ENCODE assay signal across 14 cellular contexts in genomic region chr7:7565018-7565680, GRCh38. TPM values are rescaled to one million over a fixed set of nuclear protein-coding genes. Genes with fewer than 3 reads are reported as not detected.
DNase-seq lines count a peak whose midpoint lies in the region; ATAC-seq and TF ChIP-seq lines count a peak whose summit lies in the region.
"Had no signal": no experiment of that assay in that cellular context is flagged by ENCODE, and none has a peak within 500 bp of the region (broad histone marks: within the 10 kb centered on the region; RNA-seq: fewer than 3 reads in every experiment).

No MANE protein-coding gene starts in this region.

- H3K36me3 ChIP-seq in hepatocyte (replicated peaks; ENCODE audit: insufficient read depth, low read depth) (no peaks in the 10 kb centered on the region), upper lobe of left lung (no peaks in the 10 kb centered on the region), spleen (no peaks in the 10 kb centered on the region)
- H3K36me3 ChIP-seq: cardiac muscle cell, thoracic aorta had no signal

- H4K20me1 ChIP-seq in hepatocyte (ENCODE audit: insufficient read depth, poor library complexity, severe bottlenecking): no peaks in the 10 kb centered on the region

- TF ChIP-seq POLR2A in upper lobe of left lung (IDR thresholded peaks at IDR 0.05): no peak
- no peak for TF ChIP-seq POLR2A in spleen (IDR thresholded peaks at IDR 0.05)

- H3K9me3 ChIP-seq in hepatocyte (ENCODE audit: low read depth) (no peaks in the 10 kb centered on the region), upper lobe of left lung (no peaks in the 10 kb centered on the region), spleen (peaks cover 0 to 4% (median 0%) of the 10 kb centered on the region in 8 donors)
- H3K9me3 ChIP-seq: thoracic aorta had no signal

- H3K4me1 ChIP-seq in hepatocyte (ENCODE audit: insufficient read depth): peaks cover 33% of the 10 kb centered on the region
- H3K4me1 ChIP-seq in upper lobe of left lung: peaks cover 21 to 44% (median 32%) of the 10 kb centered on the region in 4 donors
- peaks cover 6 to 50% (median 41%) of the 10 kb centered on the region in 6 donors for H3K4me1 ChIP-seq in spleen

- H3K27ac ChIP-seq in hepatocyte: peak overlapping the region; percentile 99
- peak overlapping the region; percentile 91 to 97 (median 96) for H3K27ac ChIP-seq in upper lobe of left lung
- H3K27ac ChIP-seq in spleen: peak overlapping the region in 1 of 8 donors; percentile 17
- H3K27ac ChIP-seq: cardiac muscle cell had no signal

- no peaks in the 10 kb centered on the region for H3K9me2 ChIP-seq in hepatocyte (replicated peaks; ENCODE audit: insufficient read depth)

- no peak for ATAC-seq in upper lobe of left lung (ENCODE audit: low FRiP score in 2 of 2)
- no peak for ATAC-seq in HG03442 (IDR thresholded peaks at IDR 0.05; ENCODE audit: unreplicated experiment)
- ATAC-seq: natural killer cell had no signal

- peaks cover 29% of the 10 kb centered on the region for H3K79me2 ChIP-seq in hepatocyte

- TF ChIP-seq CTCF in hepatocyte (IDR thresholded peaks at IDR 0.05; ENCODE audit: poor library complexity): no peak
- no peak for TF ChIP-seq CTCF in upper lobe of left lung (IDR thresholded peaks at IDR 0.05)
- TF ChIP-seq CTCF in spleen (IDR thresholded peaks at IDR 0.05 in 8 of 11, conservative IDR thresholded peaks at IDR 0.05 in 3 of 11): no peak

- H3K27me3 ChIP-seq in hepatocyte: no peaks in the 10 kb centered on the region
- H3K27me3 ChIP-seq in upper lobe of left lung: no peaks in the 10 kb centered on the region
- H3K27me3 ChIP-seq in spleen (replicated peaks in 1 of 7): no peaks in the 10 kb centered on the region
- H3K27me3 ChIP-seq: cardiac muscle cell had no signal

- no peak overlapping the region for H2AFZ ChIP-seq in hepatocyte

- DNase-seq in stimulated activated CD4-positive, alpha-beta T cell treated with anti-CD3 and anti-CD28 coated beads, Interleukin-4, amount 100 ng/mL, for 24 hours: peak; percentile 24
- no peak for DNase-seq in stimulated activated CD4-positive, alpha-beta T cell treated with anti-CD3 and anti-CD28 coated beads, Interleukin-2, amount 100 ng/mL, for 48 hours
- peak; percentile 98 for DNase-seq in NCI-H82 treated with DMSO at 0.1 percent for 48 hours (lab: John Stamatoyannopoulos, UW; ENCODE audit: unreplicated experiment)
- DNase-seq in hepatocyte (ENCODE audit: low spot score): no peak
- DNase-seq in upper lobe of left lung: no peak
- no peak for DNase-seq in NCI-H1092 treated with DMSO at 0.1 percent for 48 hours (lab: John Stamatoyannopoulos, UW)
- DNase-seq in spleen: no peak
- DNase-seq: effector memory CD4-positive, alpha-beta T cell; natural killer cell; NCI-H774 had no signal

- intact Hi-C loops in spleen (cut with DNase I; ENCODE audit: low total_unique reads): no loop called here

- H3K4me3 ChIP-seq in hepatocyte (no peak overlapping the region), upper lobe of left lung (peak overlapping the region in 2 of 4 donors; percentile 58 to 74), spleen (no peak overlapping the region)
- H3K4me3 ChIP-seq: cardiac muscle cell, thoracic aorta had no signal

- WGBS in hepatocyte (ENCODE audit: low lambda C conversion rate, missing lambda C conversion rate): 85% methylated on average over 4 of the region's 4 CpGs
- 97 to 98% methylated on average over 4 of the region's 4 CpGs for WGBS in upper lobe of left lung, 2 donors
- WGBS in spleen, 5 donors: 95 to 98% (median 96%) methylated on average over 4 of the region's 4 CpGs

- TF ChIP-seq EP300 in upper lobe of left lung (IDR thresholded peaks at IDR 0.05): no peak

- H3K4me2 ChIP-seq in hepatocyte: peak overlapping the region; percentile 90

RNA-seq across cellular contexts. Expression of gene MIOS, which starts 1.5 kb away (rescaled TPM):
- total RNA-seq in hepatocyte (48.0 and 50.8 TPM in 2 replicates), upper lobe of left lung (10 to 100 TPM; 14.0 to 47.6 (median 27.7) TPM), spleen (100 to 1,000 TPM in 1 of 7 donors, 10 to 100 TPM in 6; 36.5 to 104 (median 49.5) TPM)
- polyA plus RNA-seq in hepatocyte (22.9 and 24.0 TPM in 2 replicates), spleen (10 to 100 TPM; 18.0 to 21.0 (median 18.9) TPM)

RNA-seq across cellular contexts. Expression of gene COL28A1, which starts 29.5 kb away (rescaled TPM):
- 0.47 and 1.1 TPM in 2 replicates for total RNA-seq in hepatocyte
- polyA plus RNA-seq in hepatocyte: 0.28 and 0.32 TPM in 2 replicates
- total RNA-seq in upper lobe of left lung: 10 to 100 TPM in 1 of 6 donors, 1 to 10 TPM in 5; 1.5 to 14.7 (median 4.3) TPM
- total RNA-seq in spleen: under 1 TPM; 0.20 to 0.94 (median 0.66) TPM
- 1 to 10 TPM in 1 of 3 donors, under 1 TPM in 2; 0.08 to 1.6 (median 0.28) TPM for polyA plus RNA-seq in spleen
- total RNA-seq: activated CD8-positive, alpha-beta memory T cell treated with anti-CD3 and anti-CD28 coated beads for 36 hours had no signal

Comparison
In these comparisons a context has a peak if more than half of its experiments do, and no peak if none do; other contexts are left out.
1. DNase-seq: peak in stimulated activated CD4-positive, alpha-beta T cell treated with anti-CD3 and anti-CD28 coated beads, Interleukin-4, amount 100 ng/mL, for 24 hours (single experiment) and NCI-H82 treated with DMSO at 0.1 percent for 48 hours (single experiment); none in stimulated activated CD4-positive, alpha-beta T cell treated with anti-CD3 and anti-CD28 coated beads, Interleukin-2, amount 100 ng/mL, for 48 hours (0 of 2), hepatocyte (single experiment), upper lobe of left lung (0 of 2), NCI-H1092 treated with DMSO at 0.1 percent for 48 hours (single experiment) and spleen (single experiment).